In genomic region chr1:207420109-207420508, GRCh38 we compare ENCODE assay signal across 38 cellular contexts. TPM values are rescaled to one million over a fixed set of nuclear protein-coding genes. Genes with fewer than 3 reads are reported as not detected.
"Had no signal": no experiment of that assay in that cellular context is flagged by ENCODE, and none has a peak within 500 bp of the region (broad histone marks: within the 10 kb centered on the region; RNA-seq: fewer than 3 reads in every experiment).

No MANE protein-coding gene starts in this region.

- H3K9me3 ChIP-seq: body of pancreas had no signal

- H3K4me3 ChIP-seq: adrenal gland, ascending aorta, body of pancreas, breast epithelium, cardiac muscle cell had no signal

- DNase-seq: activated effector memory CD4-positive, alpha-beta T cell treated with anti-CD3 and anti-CD28 coated beads, Interleukin-2, amount 50 U/mL, for 16 hours; activated effector memory CD4-positive, alpha-beta T cell treated with Interleukin-2 at 50 U/mL for 16 hours; activated gamma-delta T cell; activated gamma-delta T cell treated with Interleukin-2 at 50 U/mL for 16 hours; activated naive CD4-positive, alpha-beta T cell; activated naive CD4-positive, alpha-beta T cell treated with anti-CD3 and anti-CD28 coated beads for 36 hours; activated naive CD4-positive, alpha-beta T cell treated with anti-CD3 and anti-CD28 coated beads, Interleukin-2, amount 10 ng/mL, durations not matched to agents 7 days and 5 days; activated naive CD4-positive, alpha-beta T cell treated with anti-CD3 and anti-CD28 coated beads, Interleukin-2, amount 50 U/mL, for 16 hours; activated naive CD4-positive, alpha-beta T cell treated with Interleukin-2 at 50 U/mL for 16 hours; activated naive CD8-positive, alpha-beta T cell treated with anti-CD3 and anti-CD28 coated beads for 36 hours; activated naive CD8-positive, alpha-beta T cell treated with anti-CD3 and anti-CD28 coated beads, Interleukin-2, amount 10 ng/mL, durations not matched to agents 7 days and 5 days; activated naive CD8-positive, alpha-beta T cell treated with anti-CD3 and anti-CD28 coated beads, Interleukin-2, amount 50 U/mL, for 24 hours; activated T-cell treated with anti-CD3 and anti-CD28 coated beads, Interleukin-2, amount 50 U/mL, for 24 hours; activated T-cell treated with anti-CD3 and anti-CD28 coated beads, Interleukin-2, amount 50 U/mL, for 4 hours; activated T-cell treated with anti-CD3 and anti-CD28 coated beads, Interleukin-2, amount 50 U/mL, for 48 hours; activated T-cell treated with anti-CD3 and anti-CD28 coated beads, Interleukin-2, amount 50 U/mL, for 72 hours; adrenal gland; amniotic stem cell; amygdala; anterior cingulate cortex; aorta; body of pancreas; brain microvascular endothelial cell; caudate nucleus; central memory CD4-positive, alpha-beta T cell; cerebellar nuclear complex had no signal

- H3K36me3 ChIP-seq: adrenal gland, ascending aorta, brain microvascular endothelial cell, breast epithelium, cardiac muscle cell had no signal

- H3K27me3 ChIP-seq: adrenal gland, ascending aorta, body of pancreas had no signal

- H3K27ac ChIP-seq: adrenal gland, ascending aorta, body of pancreas, brain microvascular endothelial cell, breast epithelium, cardiac muscle cell had no signal

- ATAC-seq: activated naive CD4-positive, alpha-beta T cell treated with anti-CD3 and anti-CD28 coated beads, Interleukin-2, amount 50 U/mL, for 72 hours; activated naive CD8-positive, alpha-beta T cell treated with anti-CD3 and anti-CD28 coated beads, Interleukin-2, amount 50 U/mL, for 24 hours; activated T-cell treated with anti-CD3 and anti-CD28 coated beads, Interleukin-2, amount 50 U/mL, for 4 hours; activated T-cell treated with anti-CD3 and anti-CD28 coated beads, Interleukin-2, amount 50 U/mL, for 72 hours; activated T-helper 17 cell treated with anti-CD3 and anti-CD28 coated beads, Interleukin-2, amount 50 U/mL, for 72 hours; body of pancreas had no signal

- H3K4me1 ChIP-seq: adrenal gland, ascending aorta, body of pancreas, breast epithelium had no signal

- FAIRE-seq: astrocyte, bronchial epithelial cell had no signal

RNA-seq across cellular contexts. Expression of gene CR2, which starts 34.0 kb away (rescaled TPM):
- total RNA-seq: activated T-helper 1 cell treated with anti-CD3 and anti-CD28 coated beads, Interleukin-12 subunit alpha, Interleukin-12 subunit beta, Interleukin-2, Interleukin-4 antibody, amounts not matched to agents 30 ng/mL and 10 ng/mL and 1 ng/mL, durations not matched to agents 14 hours and 24 hours and 36 hours; activated T-helper 2 cell treated with anti-CD3 and anti-CD28 coated beads, Interferon-gamma antibody, Interleukin-2, Interleukin-4, amounts not matched to agents 10 μg/mL and 5 μg/mL and 100 μg/mL, durations not matched to agents 14 hours and 24 hours and 36 hours; ascending aorta; body of pancreas; bronchial epithelial cell; cardiac muscle cell; cardiac septum; cerebellum; chondrocyte had no signal
- polyA plus RNA-seq: cardiac muscle cell had no signal
